ENCODE assay signal across 8 cellular contexts in genomic region chr5:132427285-132428146, GRCh38. TPM values are rescaled to one million over a fixed set of nuclear protein-coding genes. Genes with fewer than 3 reads are reported as not detected.
A peak's percentile ranks its signal among the peaks of the same experiment; 100 is the strongest.
DNase-seq lines count a peak whose midpoint lies in the region; ATAC-seq and TF ChIP-seq lines count a peak whose summit lies in the region.

No MANE protein-coding gene starts in this region.

- ATAC-seq in psoas muscle (peak; percentile 34 to 62 (median 46)), HG03571 (IDR thresholded peaks at IDR 0.05; ENCODE audit: unreplicated experiment) (no peak)

- H3K27me3 ChIP-seq in fibroblast of lung (ENCODE audit: control insufficient read depth, insufficient read depth, low read length) (no peaks in the 10 kb centered on the region), psoas muscle (ENCODE audit: insufficient read depth in 3 of 3, low read length in 2 of 3) (no peaks in the 10 kb centered on the region)

- H2AFZ ChIP-seq in fibroblast of lung (ENCODE audit: low read length): no peak overlapping the region

- intact Hi-C loops in psoas muscle (cut with DNase I): no loop called here

- DNase-seq in GM20000 (ENCODE audit: low spot score): peak; percentile 48
- peak; percentile 37 for DNase-seq in NCI-H526 treated with DMSO at 0.1 percent for 48 hours (lab: John Stamatoyannopoulos, UW)
- DNase-seq in activated CD8-positive, alpha-beta memory T cell treated with anti-CD3 and anti-CD28 coated beads for 24 hours: peak; percentile 80
- DNase-seq in fibroblast of lung (ENCODE audit: low read depth in 2 of 2): no peak
- DNase-seq in psoas muscle: peak in 1 of 2 donors; percentile 51
- no peak for DNase-seq in dermis blood vessel endothelial cell
- DNase-seq in epidermal melanocyte (ENCODE audit: insufficient read length, low spot score): no peak

- H3K4me3 ChIP-seq in fibroblast of lung (replicated peaks in 1 of 4; ENCODE audit: control extremely low read depth in 1 of 4, insufficient read depth in 1 of 4, low read depth in 3 of 4, low read length in 4 of 4) (no peak overlapping the region), psoas muscle (peak overlapping the region; percentile 29)

- H3K9me3 ChIP-seq in fibroblast of lung (ENCODE audit: control insufficient read depth, insufficient read depth, low read depth, low read length) (no peaks in the 10 kb centered on the region), psoas muscle (no peaks in the 10 kb centered on the region)

- peak overlapping the region; percentile 99 for H3K27ac ChIP-seq in fibroblast of lung (ENCODE audit: insufficient read depth, low read length)
- peak overlapping the region; percentile 82 for H3K27ac ChIP-seq in psoas muscle

- no peak for TF ChIP-seq CTCF in GM20000 (IDR thresholded peaks at IDR 0.05; ENCODE audit: extremely low read depth, missing control alignments)
- no peak for TF ChIP-seq CTCF in fibroblast of lung (conservative IDR thresholded peaks at IDR 0.05 in 1 of 2, IDR thresholded peaks at IDR 0.05 in 1 of 2; ENCODE audit: low read depth in 1 of 2, low read length in 2 of 2)
- no peak for TF ChIP-seq CTCF in psoas muscle (IDR thresholded peaks at IDR 0.05)

- H3K4me2 ChIP-seq in fibroblast of lung (ENCODE audit: extremely low read depth, insufficient read depth, low read length): peak overlapping the region; percentile 66

- peaks cover 19% of the 10 kb centered on the region for H3K79me2 ChIP-seq in fibroblast of lung (ENCODE audit: control insufficient read depth, insufficient read depth, low read length)

- H3K4me1 ChIP-seq in fibroblast of lung (ENCODE audit: control insufficient read depth, extremely low read depth, insufficient read depth, low read length) (peaks cover 62% of the 10 kb centered on the region), psoas muscle (peaks cover 77% of the 10 kb centered on the region)

- H3K9ac ChIP-seq in fibroblast of lung (ENCODE audit: insufficient read depth, low read length): no peak overlapping the region

- H4K20me1 ChIP-seq in fibroblast of lung (ENCODE audit: control insufficient read depth, extremely low read depth, insufficient read depth, low read length): no peaks in the 10 kb centered on the region

- no peaks in the 10 kb centered on the region for H3K36me3 ChIP-seq in fibroblast of lung (ENCODE audit: control insufficient read depth, insufficient read depth, low read length)
- peaks cover 0 to 4% of the 10 kb centered on the region in 2 donors for H3K36me3 ChIP-seq in psoas muscle (ENCODE audit: insufficient read depth in 1 of 2, low read depth in 1 of 2)

- WGBS in psoas muscle, 3 donors: 22 to 35% (median 25%) methylated on average over 6 of the region's 6 CpGs

RNA-seq across cellular contexts. Expression of gene SLC22A5, which starts 58.0 kb away (rescaled TPM):
- 7.7 and 8.8 TPM in 2 replicates for total RNA-seq in fibroblast of lung
- 3.4 and 8.2 TPM in 2 replicates for polyA plus RNA-seq in fibroblast of lung
- polyA plus RNA-seq in fibroblast of lung (2012): 2.1 and 3.3 TPM in 2 replicates
- polyA minus RNA-seq in fibroblast of lung (ENCODE audit: low replicate concordance): 35.8 and 42.9 TPM in 2 replicates
- 100 to 1,000 TPM in 1 of 4 donors, 10 to 100 TPM in 3; 26.6 to 145 (median 74.7) TPM for total RNA-seq in psoas muscle
- polyA plus RNA-seq in psoas muscle: 10 to 100 TPM; 37.7 to 93.7 (median 60.6) TPM
- total RNA-seq in dermis blood vessel endothelial cell: 3.8 and 4.8 TPM in 2 replicates

Comparison
In these comparisons a context has a peak if more than half of its experiments do, and no peak if none do; other contexts are left out.
1. DNase-seq: peak in GM20000 (single experiment), NCI-H526 treated with DMSO at 0.1 percent for 48 hours (single experiment) and activated CD8-positive, alpha-beta memory T cell treated with anti-CD3 and anti-CD28 coated beads for 24 hours (single experiment); none in fibroblast of lung (0 of 2), dermis blood vessel endothelial cell (single experiment) and epidermal melanocyte (single experiment).